Comparison of ENCODE assay signal across 8 cellular contexts in genomic region chr2:24919977-24920812, GRCh38. TPM values are rescaled to one million over a fixed set of nuclear protein-coding genes. Genes with fewer than 3 reads are reported as not detected.
DNase-seq lines count a peak whose midpoint lies in the region; ATAC-seq lines count a peak whose summit lies in the region.

TSS of gene ADCY3 (minus strand) at chr2:24920237. CDS start at chr2:24918987, 1,250 bp downstream.

- DNase-seq in GM03348 (ENCODE audit: low spot score) (peak; percentile 96), Kasumi-1 (lab: John Stamatoyannopoulos, UW) (peak; percentile 37 to 49), left kidney (ENCODE audit: low read depth, low spot score) (peak; percentile 83), SHP77 treated with DMSO at 0.1 percent for 48 hours (lab: John Stamatoyannopoulos, UW) (no peak)
- peak; percentile 79 for DNase-seq in activated CD4-positive, alpha-beta T cell treated with anti-CD3 and anti-CD28 coated beads for 36 hours
- peak; percentile 63 for DNase-seq in stimulated activated CD4-positive, alpha-beta T cell treated with anti-CD3 and anti-CD28 coated beads, Interleukin-4, amount 100 ng/mL, for 1 hour

- peak within 1 kb of the TSS; percentile 83 for H3K4me3 Mint-ChIP-seq in activated CD4-positive, alpha-beta T cell treated with anti-CD3 and anti-CD28 coated beads for 36 hours

- intact Hi-C loops in activated CD4-positive, alpha-beta T cell treated with anti-CD3 and anti-CD28 coated beads for 36 hours (cut with DNase I, micrococcal nuclease) = loop anchor here (1.0 to 2.0 kb wide), 5 partner anchors 51 to 429 kb away; partner anchors contain the start of genes DNAJC27 (in 2 of the 2), CENPO (in 1 of the 2), NCOA1 (in 1 of the 2) and PTRHD1 (in 1 of the 2)

- H3K27me3 Mint-ChIP-seq in activated CD4-positive, alpha-beta T cell treated with anti-CD3 and anti-CD28 coated beads for 36 hours = peaks cover 1% of the 10 kb centered on the region

- peak within 1 kb of the TSS; percentile 63 for H3K27ac ChIP-seq in cingulate gyrus (ENCODE audit: low read depth, low read length)

- H3K9me3 Mint-ChIP-seq in activated CD4-positive, alpha-beta T cell treated with anti-CD3 and anti-CD28 coated beads for 36 hours (ENCODE audit: low read depth) = no peaks in the 10 kb centered on the region

- POLR2A ChIA-PET in activated CD4-positive, alpha-beta T cell treated with anti-CD3 and anti-CD28 coated beads for 36 hours (lab: Charles Lee) = interaction anchor here (0.6 kb wide), 1 partner anchor 127 kb away, joined by 3 read pairs; the partner anchor contains the start of genes CENPO and PTRHD1

- peaks cover 33% of the 10 kb centered on the region for H3K4me1 Mint-ChIP-seq in activated CD4-positive, alpha-beta T cell treated with anti-CD3 and anti-CD28 coated beads for 36 hours

- ATAC-seq in GM21717 (IDR thresholded peaks at IDR 0.05; ENCODE audit: unreplicated experiment) = peak; percentile 50
- peak; percentile 59 for ATAC-seq in activated CD4-positive, alpha-beta T cell treated with anti-CD3 and anti-CD28 coated beads for 36 hours

- peaks cover 21% of the 10 kb centered on the region for H3K36me3 Mint-ChIP-seq in activated CD4-positive, alpha-beta T cell treated with anti-CD3 and anti-CD28 coated beads for 36 hours (ENCODE audit: low read depth)

- CTCF ChIA-PET in activated CD4-positive, alpha-beta T cell treated with anti-CD3 and anti-CD28 coated beads for 36 hours (lab: Charles Lee) = no interaction called here

- peak within 1 kb of the TSS; percentile 90 for H3K27ac Mint-ChIP-seq in activated CD4-positive, alpha-beta T cell treated with anti-CD3 and anti-CD28 coated beads for 36 hours

RNA-seq across cellular contexts. Expression of gene ADCY3, which starts in this region (rescaled TPM):
- 10 to 100 TPM; 59.5 to 92.8 TPM for total RNA-seq in activated CD4-positive, alpha-beta T cell treated with anti-CD3 and anti-CD28 coated beads for 36 hours
